In the genomic region with DNA sequence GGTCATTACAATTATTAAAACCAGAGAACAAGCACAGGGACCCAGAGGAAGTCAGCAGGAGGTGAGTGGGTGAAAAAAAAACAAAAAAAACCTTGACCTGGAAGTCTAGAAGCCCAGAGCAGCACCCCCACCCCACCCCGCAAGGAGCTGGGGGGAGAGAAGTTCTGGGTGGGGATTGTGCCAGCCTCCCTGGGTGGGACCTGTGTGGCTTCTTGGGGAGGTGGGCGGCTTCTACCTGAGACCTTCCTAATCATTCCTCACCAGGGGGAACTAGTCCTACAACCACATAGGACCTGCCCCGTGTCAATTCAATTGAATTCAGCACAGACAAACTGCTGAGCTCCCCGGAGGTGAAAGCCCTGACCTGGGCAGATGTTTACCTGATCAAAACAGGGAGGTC, we compare ENCODE assay signal across 1 cellular context.
TF ChIP-seq lines count a peak whose summit lies in the region.

No MANE protein-coding gene starts in this region.

TF ChIP-seq in HepG2, 621 proteins besides CTCF, POLR2A, EP300 and RAD21:
- TF ChIP-seq, protein P1, sequence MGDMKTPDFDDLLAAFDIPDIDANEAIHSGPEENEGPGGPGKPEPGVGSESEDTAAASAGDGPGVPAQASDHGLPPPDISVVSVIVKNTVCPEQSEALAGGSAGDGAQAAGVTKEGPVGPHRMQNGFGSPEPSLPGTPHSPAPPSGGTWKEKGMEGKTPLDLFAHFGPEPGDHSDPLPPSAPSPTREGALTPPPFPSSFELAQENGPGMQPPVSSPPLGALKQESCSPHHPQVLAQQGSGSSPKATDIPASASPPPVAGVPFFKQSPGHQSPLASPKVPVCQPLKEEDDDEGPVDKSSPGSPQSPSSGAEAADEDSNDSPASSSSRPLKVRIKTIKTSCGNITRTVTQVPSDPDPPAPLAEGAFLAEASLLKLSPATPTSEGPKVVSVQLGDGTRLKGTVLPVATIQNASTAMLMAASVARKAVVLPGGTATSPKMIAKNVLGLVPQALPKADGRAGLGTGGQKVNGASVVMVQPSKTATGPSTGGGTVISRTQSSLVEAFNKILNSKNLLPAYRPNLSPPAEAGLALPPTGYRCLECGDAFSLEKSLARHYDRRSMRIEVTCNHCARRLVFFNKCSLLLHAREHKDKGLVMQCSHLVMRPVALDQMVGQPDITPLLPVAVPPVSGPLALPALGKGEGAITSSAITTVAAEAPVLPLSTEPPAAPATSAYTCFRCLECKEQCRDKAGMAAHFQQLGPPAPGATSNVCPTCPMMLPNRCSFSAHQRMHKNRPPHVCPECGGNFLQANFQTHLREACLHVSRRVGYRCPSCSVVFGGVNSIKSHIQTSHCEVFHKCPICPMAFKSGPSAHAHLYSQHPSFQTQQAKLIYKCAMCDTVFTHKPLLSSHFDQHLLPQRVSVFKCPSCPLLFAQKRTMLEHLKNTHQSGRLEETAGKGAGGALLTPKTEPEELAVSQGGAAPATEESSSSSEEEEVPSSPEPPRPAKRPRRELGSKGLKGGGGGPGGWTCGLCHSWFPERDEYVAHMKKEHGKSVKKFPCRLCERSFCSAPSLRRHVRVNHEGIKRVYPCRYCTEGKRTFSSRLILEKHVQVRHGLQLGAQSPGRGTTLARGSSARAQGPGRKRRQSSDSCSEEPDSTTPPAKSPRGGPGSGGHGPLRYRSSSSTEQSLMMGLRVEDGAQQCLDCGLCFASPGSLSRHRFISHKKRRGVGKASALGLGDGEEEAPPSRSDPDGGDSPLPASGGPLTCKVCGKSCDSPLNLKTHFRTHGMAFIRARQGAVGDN (CRISPR knock-in tag; IDR thresholded peaks at IDR 0.05): peak; percentile 28; the same call in 1 of the 2 replicates
- TF ChIP-seq RBM22 (optimal IDR thresholded peaks at IDR 0.05; ENCODE audit: low read length) (peak; percentile 57), ZNF10 (CRISPR knock-in tag; IDR thresholded peaks at IDR 0.05; ENCODE audit: borderline replicate concordance, low read depth) (no peak), BHLHE40 (IDR thresholded peaks at IDR 0.05; ENCODE audit: low read length) (no peak), SOX6 (IDR thresholded peaks at IDR 0.05) (no peak), SOX6 (CRISPR knock-in tag; IDR thresholded peaks at IDR 0.05) (0 out of 2 replicates have a peak, but pooled peaks have one; percentile 26)
